In the genomic region with DNA sequence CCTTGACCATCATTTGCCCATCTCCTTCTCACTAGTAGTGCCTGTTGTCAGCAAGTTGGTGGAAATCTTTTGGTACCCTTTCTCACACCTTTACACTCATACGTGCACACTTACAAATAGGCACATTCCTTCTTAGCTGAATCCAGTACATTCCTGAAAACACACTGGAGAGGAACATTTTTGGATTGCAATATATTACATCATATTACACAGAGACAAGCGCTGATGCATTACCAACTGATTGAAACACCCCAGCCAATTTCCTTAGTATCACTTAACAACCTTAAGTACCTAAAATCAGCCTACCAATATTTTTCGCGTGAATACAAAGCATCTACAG, we compare ENCODE assay signal across 24 cellular contexts.
DNase-seq lines count a peak whose midpoint lies in the region; ATAC-seq and TF ChIP-seq lines count a peak whose summit lies in the region.
"Had no signal": no experiment of that assay in that cellular context is flagged by ENCODE, and none has a peak within 500 bp of the region (broad histone marks: within the 10 kb centered on the region; RNA-seq: fewer than 3 reads in every experiment).

No MANE protein-coding gene starts in this region.

- H3K9me3 ChIP-seq in endodermal cell (ENCODE audit: control insufficient read depth, low read length), result no peaks in the 10 kb centered on the region
- H3K9me3 ChIP-seq: lower lobe of right lung had no signal

- no peak overlapping the region for H3K27ac ChIP-seq in endodermal cell (ENCODE audit: low read depth, low read length)
- H3K27ac ChIP-seq: gastroesophageal sphincter, lower lobe of right lung, RWPE1 had no signal

- peak overlapping the region; percentile 94 for H3K27ac Mint-ChIP-seq in central memory CD8-positive, alpha-beta T cell (ENCODE audit: low read depth)
- H3K27ac Mint-ChIP-seq in natural killer cell treated with Interleukin-12 subunit alpha and Interleukin-12 subunit beta and Interleukin-15 and Interleukin-18, amount 100 ng/mL, for 72 hours, result peak overlapping the region; percentile 60 to 76
- no peak overlapping the region for H3K27ac Mint-ChIP-seq in endodermal cell
- H3K27ac Mint-ChIP-seq: dendritic cell treated with granulocyte-macrophage colony-stimulating factor and Interleukin-4, amounts not matched to agents 40 ng/mL and 50 ng/mL, for 4 days had no signal

- H3K27me3 Mint-ChIP-seq in central memory CD8-positive, alpha-beta T cell, result no peaks in the 10 kb centered on the region
- no peaks in the 10 kb centered on the region for H3K27me3 Mint-ChIP-seq in natural killer cell treated with Interleukin-12 subunit alpha and Interleukin-12 subunit beta and Interleukin-15 and Interleukin-18, amount 100 ng/mL, for 72 hours
- no peaks in the 10 kb centered on the region for H3K27me3 Mint-ChIP-seq in endodermal cell (ENCODE audit: insufficient read depth)
- H3K27me3 Mint-ChIP-seq: dendritic cell treated with granulocyte-macrophage colony-stimulating factor and Interleukin-4, amounts not matched to agents 40 ng/mL and 50 ng/mL, for 4 days had no signal

- H3K4me3 ChIP-seq in endodermal cell (ENCODE audit: low read length), result no peak overlapping the region
- H3K4me3 ChIP-seq: gastroesophageal sphincter, lower lobe of right lung had no signal

- no peaks in the 10 kb centered on the region for H3K27me3 ChIP-seq in endodermal cell (ENCODE audit: control insufficient read depth, insufficient read depth, low read length, poor library complexity, severe bottlenecking)

- DNase-seq in ELR (ENCODE audit: low read depth), result peak; percentile 20
- peak; percentile 12 for DNase-seq in LoVo (ENCODE audit: low spot score)
- DNase-seq in central memory CD8-positive, alpha-beta T cell (ENCODE audit: low spot score in 2 of 2), result no peak
- no peak for DNase-seq in natural killer cell treated with Interleukin-12 subunit alpha and Interleukin-12 subunit beta and Interleukin-15 and Interleukin-18, amount 100 ng/mL, for 72 hours (ENCODE audit: low spot score)
- no peak for DNase-seq in NCI-H526 treated with DMSO at 0.1 percent for 48 hours (lab: John Stamatoyannopoulos, UW)
- DNase-seq in endodermal cell, result no peak
- DNase-seq in activated CD4-positive, CD25-positive, alpha-beta regulatory T cell (lab: John Stamatoyannopoulos, UW), result no peak
- DNase-seq: activated CD4-positive, alpha-beta T cell treated with anti-CD3 and anti-CD28 coated beads, Interleukin-2, amount 50 U/mL, for 1 hour; activated CD8-positive, alpha-beta memory T cell treated with anti-CD3 and anti-CD28 coated beads, Interleukin-2, amount 50 U/mL, for 48 hours; activated effector memory CD4-positive, alpha-beta T cell treated with Interleukin-2 at 50 U/mL for 16 hours; GDM1; GOT3; lower lobe of right lung; NCI-H1048; NCI-H2029 treated with DMSO at 0.1 percent for 48 hours; NCI-H510A treated with DMSO at 0.1 percent for 48 hours; occipital lobe; retina; stimulated activated CD4-positive, alpha-beta T cell treated with anti-CD3 and anti-CD28 coated beads, Interleukin-12 subunit alpha, Interleukin-12 subunit beta, amount 100 ng/mL, for 4 hours had no signal

- H3K4me3 Mint-ChIP-seq in central memory CD8-positive, alpha-beta T cell, result peak overlapping the region; percentile 79
- peak overlapping the region; percentile 87 for H3K4me3 Mint-ChIP-seq in natural killer cell treated with Interleukin-12 subunit alpha and Interleukin-12 subunit beta and Interleukin-15 and Interleukin-18, amount 100 ng/mL, for 72 hours
- H3K4me3 Mint-ChIP-seq in endodermal cell, result no peak overlapping the region
- H3K4me3 Mint-ChIP-seq: dendritic cell treated with granulocyte-macrophage colony-stimulating factor and Interleukin-4, amounts not matched to agents 40 ng/mL and 50 ng/mL, for 4 days had no signal

- no peak for ATAC-seq in central memory CD8-positive, alpha-beta T cell (replicated peaks; ENCODE audit: extremely low read depth, poor library complexity, severe bottlenecking)
- ATAC-seq in natural killer cell treated with Interleukin-12 subunit alpha and Interleukin-12 subunit beta and Interleukin-15 and Interleukin-18, amount 100 ng/mL, for 72 hours, result no peak
- ATAC-seq in HG02852 (IDR thresholded peaks at IDR 0.05; ENCODE audit: unreplicated experiment), result no peak
- ATAC-seq: gastroesophageal sphincter, lower lobe of right lung, SK-N-SH treated with all-trans-retinoic acid at 6 μM for 48 hours had no signal

- H3K36me3 Mint-ChIP-seq in central memory CD8-positive, alpha-beta T cell (ENCODE audit: insufficient read depth), result peaks cover 15% of the 10 kb centered on the region
- peaks cover 5% of the 10 kb centered on the region for H3K36me3 Mint-ChIP-seq in natural killer cell treated with Interleukin-12 subunit alpha and Interleukin-12 subunit beta and Interleukin-15 and Interleukin-18, amount 100 ng/mL, for 72 hours
- no peaks in the 10 kb centered on the region for H3K36me3 Mint-ChIP-seq in endodermal cell (ENCODE audit: low read depth)

- peaks cover 35% of the 10 kb centered on the region for H3K4me1 Mint-ChIP-seq in central memory CD8-positive, alpha-beta T cell
- peaks cover 42 to 56% of the 10 kb centered on the region in 2 donors for H3K4me1 Mint-ChIP-seq in natural killer cell treated with Interleukin-12 subunit alpha and Interleukin-12 subunit beta and Interleukin-15 and Interleukin-18, amount 100 ng/mL, for 72 hours (ENCODE audit: low read depth in 2 of 2)
- no peaks in the 10 kb centered on the region for H3K4me1 Mint-ChIP-seq in endodermal cell

- no peak overlapping the region for H3K9ac ChIP-seq in endodermal cell (ENCODE audit: extremely low read depth, low read length, poor library complexity, severe bottlenecking)

- no peaks in the 10 kb centered on the region for H3K4me1 ChIP-seq in endodermal cell (ENCODE audit: control insufficient read depth, insufficient read depth, low read length)
- H3K4me1 ChIP-seq: gastroesophageal sphincter had no signal

- TF ChIP-seq CTCF in endodermal cell (conservative IDR thresholded peaks at IDR 0.05), result no peak

- WGBS in endodermal cell (ENCODE audit: insufficient coverage in 1 of 2, insufficient read length in 1 of 2), 2 experiments, result 90 to 92% methylated on average over 4 of the region's 4 CpGs

- no peaks in the 10 kb centered on the region for H3K36me3 ChIP-seq in endodermal cell (ENCODE audit: control insufficient read depth, insufficient read depth, low read length)
- H3K36me3 ChIP-seq: gastroesophageal sphincter, lower lobe of right lung had no signal

- H3K9me3 Mint-ChIP-seq in central memory CD8-positive, alpha-beta T cell, result no peaks in the 10 kb centered on the region
- H3K9me3 Mint-ChIP-seq in natural killer cell treated with Interleukin-12 subunit alpha and Interleukin-12 subunit beta and Interleukin-15 and Interleukin-18, amount 100 ng/mL, for 72 hours, result no peaks in the 10 kb centered on the region
- peaks cover 3% of the 10 kb centered on the region for H3K9me3 Mint-ChIP-seq in endodermal cell
- H3K9me3 Mint-ChIP-seq: dendritic cell treated with granulocyte-macrophage colony-stimulating factor and Interleukin-4, amounts not matched to agents 40 ng/mL and 50 ng/mL, for 4 days had no signal

Comparison
In these comparisons a context has a peak if more than half of its experiments do, and no peak if none do; other contexts are left out.
1. DNase-seq: peak in ELR (single experiment) and LoVo (single experiment); none in central memory CD8-positive, alpha-beta T cell (0 of 2), natural killer cell treated with Interleukin-12 subunit alpha and Interleukin-12 subunit beta and Interleukin-15 and Interleukin-18, amount 100 ng/mL, for 72 hours (single experiment), NCI-H526 treated with DMSO at 0.1 percent for 48 hours (single experiment), endodermal cell (single experiment) and activated CD4-positive, CD25-positive, alpha-beta regulatory T cell (0 of 4).